Comparison of ENCODE assay signal across 11 cellular contexts in the genomic region with DNA sequence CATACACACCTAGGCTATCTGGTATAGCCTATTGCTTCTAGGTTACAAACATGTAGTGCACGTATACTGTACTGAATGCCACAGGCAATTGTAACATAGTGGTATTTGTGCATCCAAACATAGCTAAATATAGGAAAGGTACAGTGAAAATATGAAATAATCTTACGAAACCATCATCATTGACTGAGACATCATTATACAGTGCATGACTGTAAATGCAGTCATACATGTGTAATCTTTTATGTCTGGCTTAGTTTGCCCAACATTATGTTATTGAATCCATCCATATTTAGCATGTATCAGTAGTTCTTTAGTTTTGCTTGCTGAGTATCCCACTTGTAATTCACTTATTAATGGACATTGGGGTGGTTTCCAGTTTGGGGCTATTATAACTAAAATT.
"Had no signal": no experiment of that assay in that cellular context is flagged by ENCODE, and none has a peak within 500 bp of the region (broad histone marks: within the 10 kb centered on the region; RNA-seq: fewer than 3 reads in every experiment).

No MANE protein-coding gene starts in this region.

- DNase-seq: GM23248, GOT3, H7, H9, HCEC 1CT, HFFc6 had no signal

- H2AFZ ChIP-seq: GM23248, GM23338 had no signal

- FAIRE-seq: H1, H54 had no signal

- H3K27ac Mint-ChIP-seq: GM23338, H9, HFFc6 had no signal

- H3K4me3 ChIP-seq: GM23248, GM23338, HAP-1 had no signal

- H3K4me1 ChIP-seq: HAP-1 had no signal

- H3K4me2 ChIP-seq: GM23338 had no signal

- H3K9ac ChIP-seq: GM23248 had no signal

- H3K36me3 ChIP-seq: HAP-1 had no signal

- H3K9me3 ChIP-seq: HAP-1 had no signal

- H3K9me3 Mint-ChIP-seq: GM23338, HFFc6 had no signal

- H3K4me3 Mint-ChIP-seq: GM23338, H9, HFFc6 had no signal

- H3K27ac ChIP-seq: GM23248 had no signal

- ATAC-seq: GM23338, HCT116 had no signal
